Comparison of ENCODE assay signal across 11 cellular contexts in genomic region chr19:33192010-33192409, GRCh38. TPM values are rescaled to one million over a fixed set of nuclear protein-coding genes. Genes with fewer than 3 reads are reported as not detected.
DNase-seq lines count a peak whose midpoint lies in the region; ATAC-seq and TF ChIP-seq lines count a peak whose summit lies in the region.
"Had no signal": no experiment of that assay in that cellular context is flagged by ENCODE, and none has a peak within 500 bp of the region (broad histone marks: within the 10 kb centered on the region; RNA-seq: fewer than 3 reads in every experiment).

No MANE protein-coding gene starts in this region.

- H3K4me1 ChIP-seq in KMS-11 (ENCODE audit: low read depth, poor library complexity, severe bottlenecking) (no peaks in the 10 kb centered on the region), neural progenitor cell (peaks cover 6% of the 10 kb centered on the region), Caco-2 (peaks cover 11% of the 10 kb centered on the region; the same call in 1 of the 2 replicates)

- H4K20me1 ChIP-seq in KMS-11 (ENCODE audit: insufficient read depth) = no peaks in the 10 kb centered on the region
- H4K20me1 ChIP-seq in neural progenitor cell (ENCODE audit: low read depth) = peaks cover 20% of the 10 kb centered on the region

- peaks cover 4% of the 10 kb centered on the region for H3F3A ChIP-seq in neural progenitor cell (ENCODE audit: low read depth)

- H2AFZ ChIP-seq in KMS-11 (ENCODE audit: low read depth) (no peak overlapping the region), neural progenitor cell (replicated peaks) (no peak overlapping the region)

- no peak overlapping the region for H3K4me2 ChIP-seq in KMS-11
- H3K4me2 ChIP-seq in neural progenitor cell = no peak overlapping the region

- POLR2A ChIA-PET in GM10248 (lab: Yijun Ruan, JAX) (no interaction called here), Caco-2 (lab: Charles Lee) (no interaction called here)

- H3K9ac ChIP-seq in KMS-11 = no peak overlapping the region
- H3K9ac ChIP-seq in neural progenitor cell = no peak overlapping the region

- CTCF ChIA-PET in GM10248 (lab: Yijun Ruan, JAX) (interaction anchor here (1.4 to 1.5 kb wide), 2 partner anchors 8 to 9 kb away, joined by 3 to 4 read pairs; no protein-coding TSS in a partner anchor), Caco-2 (lab: Charles Lee) (interaction anchor here (0.7 kb wide), 1 partner anchor 336 kb away, joined by 3 read pairs; no protein-coding TSS in a partner anchor)

- peak; percentile 1 for TF ChIP-seq CTCF in GM10248 (IDR thresholded peaks at IDR 0.05; ENCODE audit: control extremely low read depth, extremely low read depth, low read depth, missing control alignments)
- peak; percentile 37; the same call in 1 of the 2 replicates for TF ChIP-seq CTCF in KMS-11 (conservative IDR thresholded peaks at IDR 0.05; ENCODE audit: low read depth, low read length)
- TF ChIP-seq CTCF in chondrocyte (IDR thresholded peaks at IDR 0.05) = peak; percentile 47
- TF ChIP-seq CTCF in neural progenitor cell (IDR thresholded peaks at IDR 0.05) = peak; percentile 51
- TF ChIP-seq CTCF in Caco-2 (IDR thresholded peaks at IDR 0.05; ENCODE audit: insufficient read depth in 1 of 2, low read depth in 1 of 2, low read length in 1 of 2, severe bottlenecking in 1 of 2, unreplicated experiment in 1 of 2) = peak in 1 of 2 experiments; percentile 15

- no peaks in the 10 kb centered on the region for H3K36me3 Mint-ChIP-seq in chondrocyte (ENCODE audit: low read depth)
- peaks cover 1% of the 10 kb centered on the region for H3K36me3 Mint-ChIP-seq in neural progenitor cell
- H3K36me3 Mint-ChIP-seq in Caco-2 (ENCODE audit: insufficient read depth, unreplicated experiment) = peaks cover 6% of the 10 kb centered on the region
- H3K36me3 Mint-ChIP-seq: memory B cell had no signal

- BruUV-seq in Caco-2 (replicated peaks; lab: Mats Ljungman, UMichigan) = no TSS peak

- ATAC-seq in GM18502 (IDR thresholded peaks at IDR 0.05; ENCODE audit: poor library complexity, unreplicated experiment) (no peak), GM18867 (IDR thresholded peaks at IDR 0.05; ENCODE audit: unreplicated experiment) (no peak)
- no peak for ATAC-seq in stimulated activated naive CD8-positive, alpha-beta T cell treated with anti-CD3 and anti-CD28 coated beads, Interleukin-15, Interleukin-2, amounts not matched to agents 100 U/mL and 50 U/mL, for 24 hours

- H3K4me3 Mint-ChIP-seq in chondrocyte (ENCODE audit: unreplicated experiment) = no peak overlapping the region
- H3K4me3 Mint-ChIP-seq in neural progenitor cell = peak overlapping the region; percentile 48
- H3K4me3 Mint-ChIP-seq in Caco-2 (ENCODE audit: unreplicated experiment) = no peak overlapping the region
- H3K4me3 Mint-ChIP-seq: memory B cell had no signal

- H3K27me3 Mint-ChIP-seq in chondrocyte (ENCODE audit: low read depth) = peaks cover 9% of the 10 kb centered on the region
- peaks cover 9% of the 10 kb centered on the region for H3K27me3 Mint-ChIP-seq in neural progenitor cell (ENCODE audit: insufficient read depth, low read depth)
- peaks cover 7% of the 10 kb centered on the region for H3K27me3 Mint-ChIP-seq in Caco-2 (ENCODE audit: insufficient read depth, unreplicated experiment)

- DNase-seq in GM10248 (ENCODE audit: extremely low spot score) (no peak), chondrocyte (ENCODE audit: low spot score) (peak; percentile 33), neural progenitor cell (ENCODE audit: low spot score) (peak; percentile 51), Caco-2 (no peak)
- no peak for DNase-seq in stimulated activated naive CD8-positive, alpha-beta T cell treated with anti-CD3 and anti-CD28 coated beads, Interleukin-15, Interleukin-2, amounts not matched to agents 100 U/mL and 50 U/mL, for 24 hours
- DNase-seq: NCI-H510A had no signal

- peaks cover 8% of the 10 kb centered on the region for H3K4me1 Mint-ChIP-seq in chondrocyte (ENCODE audit: low read depth)
- H3K4me1 Mint-ChIP-seq in neural progenitor cell = peaks cover 10% of the 10 kb centered on the region
- no peaks in the 10 kb centered on the region for H3K4me1 Mint-ChIP-seq in Caco-2 (ENCODE audit: low read depth, unreplicated experiment)

- H3K27ac ChIP-seq in KMS-11 (no peak overlapping the region), neural progenitor cell (no peak overlapping the region)

- H3K36me3 ChIP-seq in KMS-11 (ENCODE audit: insufficient read depth) (no peaks in the 10 kb centered on the region), neural progenitor cell (no peaks in the 10 kb centered on the region), Caco-2 (ENCODE audit: control insufficient read depth, insufficient read depth, low read length) (no peaks in the 10 kb centered on the region)

- H3K27me3 ChIP-seq in KMS-11 (ENCODE audit: insufficient read depth, low read depth) = no peaks in the 10 kb centered on the region; the same call in 1 of the 2 replicates
- peaks cover 28% of the 10 kb centered on the region for H3K27me3 ChIP-seq in neural progenitor cell
- no peaks in the 10 kb centered on the region for H3K27me3 ChIP-seq in Caco-2 (replicated peaks; ENCODE audit: control insufficient read depth, insufficient read depth, low read length)

- no peaks in the 10 kb centered on the region for H3K79me2 ChIP-seq in KMS-11 (ENCODE audit: insufficient read depth, low read depth)
- no peaks in the 10 kb centered on the region for H3K79me2 ChIP-seq in neural progenitor cell (ENCODE audit: low read depth)

- H3K27ac Mint-ChIP-seq in chondrocyte (ENCODE audit: unreplicated experiment) = no peak overlapping the region
- no peak overlapping the region for H3K27ac Mint-ChIP-seq in neural progenitor cell
- no peak overlapping the region for H3K27ac Mint-ChIP-seq in Caco-2 (ENCODE audit: unreplicated experiment)
- H3K27ac Mint-ChIP-seq: memory B cell had no signal

- intact Hi-C loops in Caco-2 (cut with micrococcal nuclease; ENCODE audit: unreplicated experiment) = no loop called here

- H3K9me3 ChIP-seq in neural progenitor cell (ENCODE audit: low read depth) = no peaks in the 10 kb centered on the region
- H3K9me3 ChIP-seq in Caco-2 = no peaks in the 10 kb centered on the region

- H3K9me3 Mint-ChIP-seq in chondrocyte (ENCODE audit: low read depth) (no peaks in the 10 kb centered on the region), neural progenitor cell (no peaks in the 10 kb centered on the region), Caco-2 (ENCODE audit: unreplicated experiment) (no peaks in the 10 kb centered on the region)
- H3K9me3 Mint-ChIP-seq: memory B cell had no signal

- H3K4me3 ChIP-seq in KMS-11 (IDR thresholded peaks at IDR 0.05; ENCODE audit: insufficient read depth, low read depth, low read length) (no peak overlapping the region), neural progenitor cell (no peak overlapping the region), Caco-2 (ENCODE audit: low read depth, low read length) (no peak overlapping the region)

RNA-seq across cellular contexts. Expression of gene LRP3, which starts 2.1 kb away (rescaled TPM):
- total RNA-seq in chondrocyte = 31.2 to 36.4 TPM (median 33.2 TPM) in 3 replicates
- 7.5 and 40.0 TPM in 2 replicates for total RNA-seq in neural progenitor cell (ENCODE audit: low replicate concordance)
- total RNA-seq in Caco-2 (2022) = 21.3 and 22.8 TPM in 2 replicates

RNA-seq across cellular contexts. Expression of gene SLC7A10, which starts 33.6 kb away (rescaled TPM):
- total RNA-seq in chondrocyte (not detected in 3 replicates), neural progenitor cell (ENCODE audit: low replicate concordance) (0.79 and 0.81 TPM in 2 replicates), Caco-2 (2022) (not detected in 2 replicates)
- total RNA-seq: pulmonary artery endothelial cell had no signal

Comparison
In these comparisons a context has a peak if more than half of its experiments do, and no peak if none do; other contexts are left out.
1. DNase-seq: peak in chondrocyte (single experiment) and neural progenitor cell (single experiment); none in GM10248 (single experiment), stimulated activated naive CD8-positive, alpha-beta T cell treated with anti-CD3 and anti-CD28 coated beads, Interleukin-15, Interleukin-2, amounts not matched to agents 100 U/mL and 50 U/mL, for 24 hours (single experiment) and Caco-2 (0 of 2).